Comparison of ENCODE assay signal across 18 cellular contexts in the genomic region with DNA sequence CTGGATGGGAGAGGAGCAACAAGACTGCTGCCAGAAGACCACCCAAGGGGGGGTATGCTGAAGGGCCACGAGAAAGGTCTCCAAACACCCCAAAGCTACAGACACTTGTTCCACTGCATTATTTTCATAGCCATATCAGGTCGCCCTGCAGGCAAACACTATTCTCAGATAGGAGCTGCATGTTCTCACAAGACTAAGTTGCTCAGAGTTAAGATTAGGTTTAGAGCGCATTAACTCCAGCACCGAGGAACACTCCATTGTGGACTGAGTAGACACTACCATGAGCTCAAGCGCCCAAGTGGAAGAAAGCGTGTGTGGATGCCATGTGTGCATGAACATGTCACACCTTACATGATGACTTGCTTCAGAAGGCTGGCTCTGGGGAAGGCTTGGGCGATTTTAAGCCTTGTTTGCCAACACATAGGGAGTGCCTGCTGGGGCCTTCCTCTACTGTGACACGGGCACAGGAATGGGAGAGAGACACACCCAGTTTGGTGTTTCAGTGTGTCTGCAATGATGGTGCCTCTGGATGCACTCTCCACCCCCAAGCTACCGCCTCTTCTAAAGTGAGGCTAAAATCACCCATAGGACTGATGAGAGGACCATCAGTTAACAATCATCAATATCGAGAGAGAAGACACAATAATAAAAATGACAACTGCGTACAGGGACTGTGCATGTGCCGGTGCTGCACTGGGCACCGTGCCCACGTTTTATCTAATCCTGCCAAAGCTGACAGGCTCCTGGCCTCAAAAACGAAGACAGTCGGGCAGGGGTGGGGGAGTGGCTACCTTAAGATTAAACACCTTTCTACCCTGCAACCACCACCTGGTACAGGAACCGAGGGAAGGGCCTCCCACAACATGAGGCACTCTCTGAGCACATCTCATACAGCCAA. TPM values are rescaled to one million over a fixed set of nuclear protein-coding genes. Genes with fewer than 3 reads are reported as not detected.
DNase-seq lines count a peak whose midpoint lies in the region; ATAC-seq and TF ChIP-seq lines count a peak whose summit lies in the region.
"Had no signal": no experiment of that assay in that cellular context is flagged by ENCODE, and none has a peak within 500 bp of the region (broad histone marks: within the 10 kb centered on the region; RNA-seq: fewer than 3 reads in every experiment).

No MANE protein-coding gene starts in this region.

- TF ChIP-seq CTCF in neural progenitor cell (IDR thresholded peaks at IDR 0.05) (no peak), tibial artery (IDR thresholded peaks at IDR 0.05) (no peak)

- no peak overlapping the region for H2AFZ ChIP-seq in neural progenitor cell (replicated peaks)

- H3K36me3 ChIP-seq in neural progenitor cell (no peaks in the 10 kb centered on the region), tibial artery (peaks cover 0 to 4% (median 4%) of the 10 kb centered on the region in 3 donors)

- DNase-seq in NCI-H1694 (lab: John Stamatoyannopoulos, UW) (peak; percentile 17), NCI-H1694 treated with DMSO at 0.1 percent for 48 hours (lab: John Stamatoyannopoulos, UW) (no peak), NCI-H1105 treated with DMSO at 0.1 percent for 48 hours (lab: John Stamatoyannopoulos, UW) (peak; percentile 59), erythroblast (lab: John Stamatoyannopoulos, UW) (peak; percentile 66 to 76), neural progenitor cell (ENCODE audit: low spot score) (no peak), NCI-H526 (lab: John Stamatoyannopoulos, UW) (no peak), tibial artery (no peak)
- DNase-seq: 8988T; activated T-cell treated with anti-CD3 and anti-CD28 coated beads, Interleukin-2, amount 50 U/mL, for 24 hours; anterior cingulate cortex; CD4-positive, CD25-positive, alpha-beta regulatory T cell; GF-D8; GOT3; Kasumi-1; naive B cell had no signal

- no peak overlapping the region for H3K4me2 ChIP-seq in neural progenitor cell

- H3K79me2 ChIP-seq in neural progenitor cell (ENCODE audit: low read depth) = peaks cover 100% of the 10 kb centered on the region

- no peak for TF ChIP-seq POLR2A in erythroblast (IDR thresholded peaks at IDR 0.05; ENCODE audit: low read length)

- H3K27ac Mint-ChIP-seq in neural progenitor cell = peak overlapping the region; percentile 51
- H3K27ac Mint-ChIP-seq: activated T-cell treated with anti-CD3 and anti-CD28 coated beads, Interleukin-2, amount 50 U/mL, for 24 hours had no signal

- no peak overlapping the region for H3K9ac ChIP-seq in neural progenitor cell

- H3K4me3 Mint-ChIP-seq in neural progenitor cell = no peak overlapping the region
- H3K4me3 Mint-ChIP-seq: activated T-cell treated with anti-CD3 and anti-CD28 coated beads, Interleukin-2, amount 50 U/mL, for 24 hours; naive B cell had no signal

- H3K9me3 Mint-ChIP-seq in neural progenitor cell = no peaks in the 10 kb centered on the region
- H3K9me3 Mint-ChIP-seq: activated T-cell treated with anti-CD3 and anti-CD28 coated beads, Interleukin-2, amount 50 U/mL, for 24 hours; CD4-positive, CD25-positive, alpha-beta regulatory T cell; naive B cell had no signal

- peaks cover 55% of the 10 kb centered on the region for H3K4me1 Mint-ChIP-seq in neural progenitor cell

- H3K27ac ChIP-seq in neural progenitor cell (no peak overlapping the region), tibial artery (no peak overlapping the region)

- peaks cover 100% of the 10 kb centered on the region for H4K20me1 ChIP-seq in neural progenitor cell (ENCODE audit: low read depth)

- H3K9me3 ChIP-seq in neural progenitor cell (ENCODE audit: low read depth) (no peaks in the 10 kb centered on the region), tibial artery (no peaks in the 10 kb centered on the region)

- peaks cover 2% of the 10 kb centered on the region for H3K27me3 Mint-ChIP-seq in neural progenitor cell (ENCODE audit: insufficient read depth, low read depth)
- H3K27me3 Mint-ChIP-seq: activated T-cell treated with anti-CD3 and anti-CD28 coated beads, Interleukin-2, amount 50 U/mL, for 24 hours; CD4-positive, CD25-positive, alpha-beta regulatory T cell; naive B cell had no signal

- no peak for ATAC-seq in GM19467 (IDR thresholded peaks at IDR 0.05; ENCODE audit: unreplicated experiment)
- ATAC-seq: activated CD4-positive, CD25-positive, alpha-beta regulatory T cell treated with anti-CD3 and anti-CD28 coated beads, Interleukin-2, amount 50 U/mL, for 24 hours had no signal

- H3F3A ChIP-seq in neural progenitor cell (ENCODE audit: low read depth) = no peaks in the 10 kb centered on the region

- H3K36me3 Mint-ChIP-seq in neural progenitor cell = peaks cover 44% of the 10 kb centered on the region
- H3K36me3 Mint-ChIP-seq: naive B cell had no signal

- H3K4me1 ChIP-seq in neural progenitor cell = peaks cover 29% of the 10 kb centered on the region
- peaks cover 0 to 58% (median 26%) of the 10 kb centered on the region in 4 donors for H3K4me1 ChIP-seq in tibial artery

- intact Hi-C loops in tibial artery (cut with DNase I; ENCODE audit: low total_unique reads) = no loop called here

- H3K27me3 ChIP-seq in neural progenitor cell (no peaks in the 10 kb centered on the region), tibial artery (no peaks in the 10 kb centered on the region)

- H3K4me3 ChIP-seq in neural progenitor cell (no peak overlapping the region), tibial artery (no peak overlapping the region)
- H3K4me3 ChIP-seq: skin epidermis had no signal

RNA-seq across cellular contexts. Expression of a gene that starts 34.9 kb away (rescaled TPM):
- 53.0 and 86.1 TPM in 2 replicates for total RNA-seq in neural progenitor cell (ENCODE audit: low replicate concordance)

Comparison
In these comparisons a context has a peak if more than half of its experiments do, and no peak if none do; other contexts are left out.
1. DNase-seq: peak in NCI-H1694 (single experiment), NCI-H1105 treated with DMSO at 0.1 percent for 48 hours (single experiment) and erythroblast (2 of 2); none in NCI-H1694 treated with DMSO at 0.1 percent for 48 hours (single experiment), neural progenitor cell (single experiment), NCI-H526 (0 of 2) and tibial artery (0 of 2).